28 cellular contexts compared by ENCODE assay signal in genomic region chr10:103114876-103115275, GRCh38.
DNase-seq lines count a peak whose midpoint lies in the region; ATAC-seq and TF ChIP-seq lines count a peak whose summit lies in the region.
"Had no signal": no experiment of that assay in that cellular context is flagged by ENCODE, and none has a peak within 500 bp of the region (broad histone marks: within the 10 kb centered on the region; RNA-seq: fewer than 3 reads in every experiment).

No MANE protein-coding gene starts in this region.

- H4K20me1 ChIP-seq in HCT116 (ENCODE audit: insufficient read depth) (0 out of 2 replicates have a peak, but pooled peaks cover 3% of the 10 kb centered on the region), PC-9 (ENCODE audit: insufficient read depth) (peaks cover 5% of the 10 kb centered on the region)

- CTCF ChIA-PET in HCT116 (lab: Charles Lee) (interaction anchor here (3.1 kb wide), 1 partner anchor 130 kb away, joined by 8 read pairs; no protein-coding TSS in a partner anchor), PC-9 (lab: Charles Lee) (no interaction called here)
- CTCF ChIA-PET in naive thymus-derived CD4-positive, alpha-beta T cell (lab: Charles Lee) = no interaction called here

- no peak for TF ChIP-seq RAD21 in HCT116 (IDR thresholded peaks at IDR 0.05; ENCODE audit: low read depth)

- H3K27ac Mint-ChIP-seq in type B pancreatic cell = peak overlapping the region; percentile 89
- H3K27ac Mint-ChIP-seq in naive thymus-derived CD4-positive, alpha-beta T cell = no peak overlapping the region
- H3K27ac Mint-ChIP-seq: activated CD4-positive, alpha-beta memory T cell treated with anti-CD3 and anti-CD28 coated beads, Interleukin-2, amount 10 ng/mL, durations not matched to agents 7 days and 5 days; activated naive CD4-positive, alpha-beta T cell treated with anti-CD3 and anti-CD28 coated beads, Interleukin-2, amount 10 ng/mL, durations not matched to agents 7 days and 5 days; activated T-helper 1 cell treated with anti-CD3 and anti-CD28 coated beads, Interleukin-12 subunit alpha, Interleukin-12 subunit beta, Interleukin-2, Interleukin-4 antibody, amounts not matched to agents 30 ng/mL and 10 ng/mL and 1 ng/mL, durations not matched to agents 14 hours and 24 hours and 36 hours; brain; H9; T-helper 2 cell treated with Interferon-gamma antibody and Interleukin-4, amounts not matched to agents 5 μg/mL and 100 μg/mL, for 36 hours had no signal

- peaks cover 8% of the 10 kb centered on the region for H3K36me3 Mint-ChIP-seq in type B pancreatic cell
- peaks cover 3 to 8% (median 6%) of the 10 kb centered on the region in 5 donors for H3K36me3 Mint-ChIP-seq in naive thymus-derived CD4-positive, alpha-beta T cell
- H3K36me3 Mint-ChIP-seq: brain had no signal

- peak; percentile 47; the same call in 1 of the 2 replicates for ATAC-seq in HCT116
- peak; percentile 67 for ATAC-seq in foreskin keratinocyte
- no peak for ATAC-seq in naive thymus-derived CD4-positive, alpha-beta T cell

- H3K4me3 ChIP-seq in HCT116 (replicated peaks in 1 of 2; ENCODE audit: low read depth in 1 of 2, low read length in 2 of 2) = no peak overlapping the region
- H3K4me3 ChIP-seq in PC-9 = no peak overlapping the region
- no peak overlapping the region for H3K4me3 ChIP-seq in naive thymus-derived CD4-positive, alpha-beta T cell (ENCODE audit: low read length)
- H3K4me3 ChIP-seq: BLaER1, left ventricle myocardium inferior, prostate gland, sigmoid colon, stomach, vagina had no signal

- TF ChIP-seq CTCF in HCT116 (IDR thresholded peaks at IDR 0.05 in 2 of 3, conservative IDR thresholded peaks at IDR 0.05 in 1 of 3; ENCODE audit: borderline replicate concordance in 1 of 3, insufficient read depth in 1 of 3, low read depth in 2 of 3, low read length in 2 of 3) (no peak), PC-9 (conservative IDR thresholded peaks at IDR 0.05) (no peak), foreskin keratinocyte (conservative IDR thresholded peaks at IDR 0.05) (no peak), type B pancreatic cell (conservative IDR thresholded peaks at IDR 0.05) (no peak)

- in situ Hi-C loops in KBM-7 (cut with MboI; ENCODE audit: low pct_unique_long_range_greater_than_20kb, low sequenced_read_pairs) = no loop called here

- no peaks in the 10 kb centered on the region for H3K9me3 Mint-ChIP-seq in type B pancreatic cell
- no peaks in the 10 kb centered on the region for H3K9me3 Mint-ChIP-seq in naive thymus-derived CD4-positive, alpha-beta T cell
- H3K9me3 Mint-ChIP-seq: activated CD4-positive, alpha-beta memory T cell treated with anti-CD3 and anti-CD28 coated beads, Interleukin-2, amount 10 ng/mL, durations not matched to agents 7 days and 5 days; activated naive CD4-positive, alpha-beta T cell treated with anti-CD3 and anti-CD28 coated beads, Interleukin-2, amount 10 ng/mL, durations not matched to agents 7 days and 5 days; activated T-helper 1 cell treated with anti-CD3 and anti-CD28 coated beads, Interleukin-12 subunit alpha, Interleukin-12 subunit beta, Interleukin-2, Interleukin-4 antibody, amounts not matched to agents 30 ng/mL and 10 ng/mL and 1 ng/mL, durations not matched to agents 14 hours and 24 hours and 36 hours; brain; H9; T-helper 2 cell treated with Interferon-gamma antibody and Interleukin-4, amounts not matched to agents 5 μg/mL and 100 μg/mL, for 36 hours had no signal

- peaks cover 51% of the 10 kb centered on the region for H3K79me2 ChIP-seq in HCT116 (ENCODE audit: insufficient read depth, low read length)
- H3K79me2 ChIP-seq in PC-9 (ENCODE audit: low read depth) = peaks cover 42% of the 10 kb centered on the region

- peaks cover 32% of the 10 kb centered on the region; the same call in 1 of the 2 replicates for H3F3A ChIP-seq in PC-9 (ENCODE audit: insufficient read depth, low read depth)

- H3K27me3 ChIP-seq in HCT116 (ENCODE audit: insufficient read depth, low read length) (no peaks in the 10 kb centered on the region), PC-9 (ENCODE audit: insufficient read depth, low read depth) (no peaks in the 10 kb centered on the region), foreskin keratinocyte (no peaks in the 10 kb centered on the region)
- H3K27me3 ChIP-seq in naive thymus-derived CD4-positive, alpha-beta T cell (ENCODE audit: control insufficient read depth in 2 of 2, insufficient read depth in 2 of 2, low read length in 2 of 2) = no peaks in the 10 kb centered on the region
- H3K27me3 ChIP-seq: BLaER1, sigmoid colon, stomach, vagina had no signal

- RAD21 ChIA-PET in HCT116 (lab: Charles Lee; ENCODE audit: low non-redundant PET in 1 of 2, low total read pairs in 2 of 2, uncharacterized antibody in 2 of 2, unreplicated experiment in 2 of 2) = no interaction called here

- H3K9ac ChIP-seq in HCT116 (ENCODE audit: low read length) = no peak overlapping the region
- H3K9ac ChIP-seq: BLaER1 had no signal

- BruUV-seq in HCT116 (replicated peaks; lab: Mats Ljungman, UMichigan) (no TSS peak), PC-9 (replicated peaks; lab: Mats Ljungman, UMichigan) (no TSS peak)

- no peaks in the 10 kb centered on the region for H3K27me3 Mint-ChIP-seq in type B pancreatic cell
- H3K27me3 Mint-ChIP-seq in naive thymus-derived CD4-positive, alpha-beta T cell = no peaks in the 10 kb centered on the region
- H3K27me3 Mint-ChIP-seq: activated CD4-positive, alpha-beta memory T cell treated with anti-CD3 and anti-CD28 coated beads, Interleukin-2, amount 10 ng/mL, durations not matched to agents 7 days and 5 days; activated naive CD4-positive, alpha-beta T cell treated with anti-CD3 and anti-CD28 coated beads, Interleukin-2, amount 10 ng/mL, durations not matched to agents 7 days and 5 days; brain had no signal

- no peaks in the 10 kb centered on the region for H3K9me3 ChIP-seq in HCT116 (ENCODE audit: control insufficient read depth in 1 of 2, insufficient read depth in 1 of 2, low read depth in 1 of 2, low read length in 2 of 2)
- H3K9me3 ChIP-seq in PC-9 (ENCODE audit: insufficient read depth, low read depth) = no peaks in the 10 kb centered on the region
- no peaks in the 10 kb centered on the region for H3K9me3 ChIP-seq in naive thymus-derived CD4-positive, alpha-beta T cell (ENCODE audit: control insufficient read depth in 2 of 3, low read length in 3 of 3)
- H3K9me3 ChIP-seq: BLaER1, left ventricle myocardium inferior, prostate gland, sigmoid colon, stomach, vagina had no signal

- H3K4me1 Mint-ChIP-seq in type B pancreatic cell (ENCODE audit: unreplicated experiment) = peaks cover 17% of the 10 kb centered on the region
- peaks cover 6 to 17% (median 8%) of the 10 kb centered on the region in 7 donors for H3K4me1 Mint-ChIP-seq in naive thymus-derived CD4-positive, alpha-beta T cell
- H3K4me1 Mint-ChIP-seq: activated naive CD4-positive, alpha-beta T cell treated with anti-CD3 and anti-CD28 coated beads, Interleukin-2, amount 10 ng/mL, durations not matched to agents 7 days and 5 days had no signal

- H3K4me3 Mint-ChIP-seq in type B pancreatic cell = no peak overlapping the region
- H3K4me3 Mint-ChIP-seq in naive thymus-derived CD4-positive, alpha-beta T cell = no peak overlapping the region
- H3K4me3 Mint-ChIP-seq: activated CD4-positive, alpha-beta memory T cell treated with anti-CD3 and anti-CD28 coated beads, Interleukin-2, amount 10 ng/mL, durations not matched to agents 7 days and 5 days; activated naive CD4-positive, alpha-beta T cell treated with anti-CD3 and anti-CD28 coated beads, Interleukin-2, amount 10 ng/mL, durations not matched to agents 7 days and 5 days; activated T-helper 1 cell treated with anti-CD3 and anti-CD28 coated beads, Interleukin-12 subunit alpha, Interleukin-12 subunit beta, Interleukin-2, Interleukin-4 antibody, amounts not matched to agents 30 ng/mL and 10 ng/mL and 1 ng/mL, durations not matched to agents 14 hours and 24 hours and 36 hours; brain; H9; T-helper 2 cell treated with Interferon-gamma antibody and Interleukin-4, amounts not matched to agents 5 μg/mL and 100 μg/mL, for 36 hours had no signal

- no peak overlapping the region for H2AFZ ChIP-seq in HCT116 (ENCODE audit: low read depth, low read length, poor library complexity, severe bottlenecking)
- H2AFZ ChIP-seq in PC-9 = no peak overlapping the region

- H3K4me2 ChIP-seq in HCT116 (ENCODE audit: low read length) (no peak overlapping the region; the same call in 1 of the 2 replicates), PC-9 (no peak overlapping the region)
- H3K4me2 ChIP-seq: BLaER1 had no signal

- H3K27ac ChIP-seq in HCT116 (ENCODE audit: low read depth, low read length) (no peak overlapping the region), PC-9 (no peak overlapping the region), foreskin keratinocyte (no peak overlapping the region)
- H3K27ac ChIP-seq in naive thymus-derived CD4-positive, alpha-beta T cell (ENCODE audit: low read depth, low read length) = no peak overlapping the region
- H3K27ac ChIP-seq: BLaER1, left ventricle myocardium inferior, prostate gland, sigmoid colon, stomach, vagina had no signal

- POLR2A ChIA-PET in HCT116 (lab: Charles Lee) = no interaction called here
- POLR2A ChIA-PET in PC-9 (lab: Charles Lee; ENCODE audit: unreplicated experiment) = no interaction called here
- POLR2A ChIA-PET in naive thymus-derived CD4-positive, alpha-beta T cell (lab: Charles Lee) = no interaction called here

- intact Hi-C loops in HCT116 (cut with micrococcal nuclease) (no loop called here), PC-9 (cut with micrococcal nuclease; ENCODE audit: unreplicated experiment) (loop anchor here (10.0 kb wide), 1 partner anchor 120 kb away; no protein-coding TSS in a partner anchor)
- intact Hi-C loops in naive thymus-derived CD4-positive, alpha-beta T cell (cut with micrococcal nuclease) = no loop called here

- DNase-seq in HCT116 (ENCODE audit: low read depth, low spot score) (no peak), PC-9 (peak; percentile 7 to 36), foreskin keratinocyte (peak; percentile 72 to 88), type B pancreatic cell (ENCODE audit: extremely low spot score, unreplicated experiment) (no peak), AML-193 (lab: John Stamatoyannopoulos, UW) (no peak), KBM-7 (no peak)
- DNase-seq in naive thymus-derived CD4-positive, alpha-beta T cell = no peak
- DNase-seq: activated CD4-positive, alpha-beta memory T cell treated with anti-CD3 and anti-CD28 coated beads, Interleukin-2, amount 10 ng/mL, durations not matched to agents 7 days and 5 days; activated CD8-positive, alpha-beta memory T cell treated with anti-CD3 and anti-CD28 coated beads, Interleukin-2, amount 50 U/mL, for 4 hours; activated naive CD4-positive, alpha-beta T cell treated with anti-CD3 and anti-CD28 coated beads, Interleukin-2, amount 10 ng/mL, durations not matched to agents 7 days and 5 days; amniotic stem cell; glutamatergic neuron; H9; Kasumi-1; left ventricle myocardium inferior; MV-4-11; NCI-H1436; NCI-H2107; NCI-H446 treated with DMSO at 0.1 percent for 48 hours; sigmoid colon; stimulated activated CD4-positive, alpha-beta T cell treated with anti-CD3 and anti-CD28 coated beads, Interleukin-4, amount 100 ng/mL, for 1 hour; stomach had no signal

- TF ChIP-seq POLR2A in HCT116 (IDR thresholded peaks at IDR 0.05; ENCODE audit: borderline replicate concordance, extremely low read depth, insufficient read depth, insufficient read length) = no peak

- H3K4me1 ChIP-seq in HCT116 (ENCODE audit: control insufficient read depth in 1 of 2, insufficient read depth in 2 of 2, low read length in 2 of 2) = peaks cover 6 to 9% of the 10 kb centered on the region in 2 experiments; a peak in 3 of 4 replicates
- H3K4me1 ChIP-seq in PC-9 (replicated peaks; ENCODE audit: insufficient read depth) = no peaks in the 10 kb centered on the region
- H3K4me1 ChIP-seq in foreskin keratinocyte = peaks cover 15% of the 10 kb centered on the region
- H3K4me1 ChIP-seq in naive thymus-derived CD4-positive, alpha-beta T cell (ENCODE audit: control insufficient read depth in 2 of 2, insufficient read depth in 2 of 2, low read length in 2 of 2) = no peaks in the 10 kb centered on the region

- no peaks in the 10 kb centered on the region for H3K36me3 ChIP-seq in HCT116 (ENCODE audit: control insufficient read depth in 1 of 2, insufficient read depth in 2 of 2, low read length in 2 of 2)
- H3K36me3 ChIP-seq in PC-9 (ENCODE audit: low read depth) = peaks cover 8% of the 10 kb centered on the region; the same call in 1 of the 2 replicates
- no peaks in the 10 kb centered on the region for H3K36me3 ChIP-seq in naive thymus-derived CD4-positive, alpha-beta T cell (ENCODE audit: control insufficient read depth in 2 of 3, insufficient read depth in 3 of 3, low read length in 3 of 3)
- H3K36me3 ChIP-seq: left ventricle myocardium inferior, prostate gland, sigmoid colon, stomach, vagina had no signal

- H3K9me2 ChIP-seq in HCT116 (ENCODE audit: insufficient read depth) (no peaks in the 10 kb centered on the region), PC-9 (ENCODE audit: insufficient read depth) (no peaks in the 10 kb centered on the region)

Comparison
In these comparisons a context has a peak if more than half of its experiments do, and no peak if none do; other contexts are left out.
1. DNase-seq: peak in PC-9 (2 of 2) and foreskin keratinocyte (2 of 2); none in HCT116 (single experiment), type B pancreatic cell (single experiment), naive thymus-derived CD4-positive, alpha-beta T cell (0 of 9), AML-193 (0 of 2) and KBM-7 (single experiment).